In genomic region chr3:128726691-128727031, GRCh38 we compare ENCODE assay signal across 8 cellular contexts. TPM values are rescaled to one million over a fixed set of nuclear protein-coding genes. Genes with fewer than 3 reads are reported as not detected.
DNase-seq lines count a peak whose midpoint lies in the region; ATAC-seq and TF ChIP-seq lines count a peak whose summit lies in the region.

No MANE protein-coding gene starts in this region.

- no peaks in the 10 kb centered on the region for H3K36me3 ChIP-seq in KMS-11 (ENCODE audit: insufficient read depth)
- no peaks in the 10 kb centered on the region for H3K36me3 ChIP-seq in ectodermal cell (ENCODE audit: control insufficient read depth, insufficient read depth, low read length)
- H3K36me3 ChIP-seq in lower lobe of right lung = no peaks in the 10 kb centered on the region

- H3K27ac ChIP-seq in 22Rv1 = peak overlapping the region; percentile 82
- H3K27ac ChIP-seq in KMS-11 = peak overlapping the region; percentile 50
- H3K27ac ChIP-seq in ectodermal cell (ENCODE audit: insufficient read depth, low read depth, low read length, poor library complexity, severe bottlenecking) = peak overlapping the region; percentile 91
- H3K27ac ChIP-seq in lower lobe of right lung = peak overlapping the region; percentile 96

- H3K4me1 ChIP-seq in KMS-11 (ENCODE audit: low read depth, poor library complexity, severe bottlenecking) (peaks cover 47% of the 10 kb centered on the region), ectodermal cell (ENCODE audit: control insufficient read depth, insufficient read depth, low read length) (peaks cover 8% of the 10 kb centered on the region), lower lobe of right lung (peaks cover 53% of the 10 kb centered on the region)

- H3K9ac ChIP-seq in KMS-11 = peak overlapping the region; percentile 80

- H2AFZ ChIP-seq in KMS-11 (ENCODE audit: low read depth) = peak overlapping the region; percentile 93

- H3K4me2 ChIP-seq in KMS-11 = peak overlapping the region; percentile 95

- H3K9me3 ChIP-seq in ectodermal cell (ENCODE audit: control insufficient read depth, low read length) = no peaks in the 10 kb centered on the region
- H3K9me3 ChIP-seq in lower lobe of right lung = no peaks in the 10 kb centered on the region

- H3K27ac Mint-ChIP-seq in activated CD4-positive, alpha-beta memory T cell treated with anti-CD3 and anti-CD28 coated beads, Interleukin-2, amount 10 ng/mL, durations not matched to agents 7 days and 5 days = peak overlapping the region; percentile 74

- H3K4me1 Mint-ChIP-seq in activated CD4-positive, alpha-beta memory T cell treated with anti-CD3 and anti-CD28 coated beads, Interleukin-2, amount 10 ng/mL, durations not matched to agents 7 days and 5 days = peaks cover 54% of the 10 kb centered on the region

- 1% methylated on average over 24 of the region's 24 CpGs for WGBS in ectodermal cell, 2 experiments

- POLR2A ChIA-PET in activated CD4-positive, alpha-beta memory T cell treated with anti-CD3 and anti-CD28 coated beads, Interleukin-2, amount 10 ng/mL, durations not matched to agents 7 days and 5 days (lab: Charles Lee) = interaction anchor here (0.6 to 4.7 kb wide), 13 partner anchors 9 to 152 kb away, joined by 3 to 42 read pairs (median 4); partner anchors contain the start of genes ACAD9 and RPN1

- intact Hi-C loops in lower lobe of right lung (cut with DNase I) = no loop called here

- TF ChIP-seq CTCF in 22Rv1 (IDR thresholded peaks at IDR 0.05) (no peak), KMS-11 (conservative IDR thresholded peaks at IDR 0.05; ENCODE audit: low read depth, low read length) (no peak), lower lobe of right lung (IDR thresholded peaks at IDR 0.05) (no peak)

- H3K27me3 Mint-ChIP-seq in activated CD4-positive, alpha-beta memory T cell treated with anti-CD3 and anti-CD28 coated beads, Interleukin-2, amount 10 ng/mL, durations not matched to agents 7 days and 5 days = peaks cover 2% of the 10 kb centered on the region

- peak; percentile 3 for ATAC-seq in GM19372 (IDR thresholded peaks at IDR 0.05; ENCODE audit: low read depth, unreplicated experiment)
- ATAC-seq in lower lobe of right lung = peak; percentile 53 to 68

- peaks cover 2% of the 10 kb centered on the region for H3K9me3 Mint-ChIP-seq in activated CD4-positive, alpha-beta memory T cell treated with anti-CD3 and anti-CD28 coated beads, Interleukin-2, amount 10 ng/mL, durations not matched to agents 7 days and 5 days

- H3K79me2 ChIP-seq in KMS-11 (ENCODE audit: insufficient read depth, low read depth) = peaks cover 57% of the 10 kb centered on the region

- H3K27me3 ChIP-seq in KMS-11 (ENCODE audit: insufficient read depth, low read depth) (no peaks in the 10 kb centered on the region), ectodermal cell (ENCODE audit: control insufficient read depth, insufficient read depth, low read length, poor library complexity, severe bottlenecking) (no peaks in the 10 kb centered on the region), lower lobe of right lung (ENCODE audit: low read depth) (no peaks in the 10 kb centered on the region)

- H3K4me3 Mint-ChIP-seq in activated CD4-positive, alpha-beta memory T cell treated with anti-CD3 and anti-CD28 coated beads, Interleukin-2, amount 10 ng/mL, durations not matched to agents 7 days and 5 days = peak overlapping the region; percentile 85

- peaks cover 29% of the 10 kb centered on the region for H4K20me1 ChIP-seq in KMS-11 (ENCODE audit: insufficient read depth)

- CTCF ChIA-PET in activated CD4-positive, alpha-beta memory T cell treated with anti-CD3 and anti-CD28 coated beads, Interleukin-2, amount 10 ng/mL, durations not matched to agents 7 days and 5 days (lab: Charles Lee) = interaction anchor here (1.3 to 2.0 kb wide), 2 partner anchors 46 to 68 kb away, joined by 11 read pairs; no protein-coding TSS in a partner anchor

- H3K4me3 ChIP-seq in KMS-11 (IDR thresholded peaks at IDR 0.05; ENCODE audit: insufficient read depth, low read depth, low read length) = peak overlapping the region; percentile 79
- H3K4me3 ChIP-seq in ectodermal cell (ENCODE audit: insufficient read depth, low read depth, low read length) = peak overlapping the region; percentile 98
- peak overlapping the region; percentile 74 for H3K4me3 ChIP-seq in lower lobe of right lung

- H3K36me3 Mint-ChIP-seq in activated CD4-positive, alpha-beta memory T cell treated with anti-CD3 and anti-CD28 coated beads, Interleukin-2, amount 10 ng/mL, durations not matched to agents 7 days and 5 days (ENCODE audit: low read depth) = peaks cover 24% of the 10 kb centered on the region

- DNase-seq in activated CD4-positive, alpha-beta memory T cell treated with anti-CD3 and anti-CD28 coated beads, Interleukin-2, amount 10 ng/mL, durations not matched to agents 7 days and 5 days = peak; percentile 59
- DNase-seq in lower lobe of right lung (peak; percentile 70), NCI-H510A (lab: John Stamatoyannopoulos, UW) (no peak)
- peak; percentile 43 for DNase-seq in stimulated activated CD4-positive, alpha-beta T cell treated with anti-CD3 and anti-CD28 coated beads, Interleukin-4, amount 100 ng/mL, for 48 hours (ENCODE audit: low read depth in 2 of 2)

RNA-seq across cellular contexts. Expression of gene RAB7A, which starts 0.7 kb away (rescaled TPM):
- total RNA-seq in activated CD4-positive, alpha-beta memory T cell treated with anti-CD3 and anti-CD28 coated beads, Interleukin-2, amount 10 ng/mL, durations not matched to agents 7 days and 5 days = 100 to 1,000 TPM; 213 to 225 TPM
- 86.7 TPM for polyA plus RNA-seq in ectodermal cell (2013, experiment 1 of 4)
- 75.6 TPM for polyA plus RNA-seq in ectodermal cell (2013, experiment 2 of 4)
- polyA plus RNA-seq in ectodermal cell (2013, experiment 3 of 4) = 71.9 TPM
- 83.1 TPM for polyA plus RNA-seq in ectodermal cell (2013, experiment 4 of 4)
- total RNA-seq in lower lobe of right lung = 278 TPM
